In the genomic region with DNA sequence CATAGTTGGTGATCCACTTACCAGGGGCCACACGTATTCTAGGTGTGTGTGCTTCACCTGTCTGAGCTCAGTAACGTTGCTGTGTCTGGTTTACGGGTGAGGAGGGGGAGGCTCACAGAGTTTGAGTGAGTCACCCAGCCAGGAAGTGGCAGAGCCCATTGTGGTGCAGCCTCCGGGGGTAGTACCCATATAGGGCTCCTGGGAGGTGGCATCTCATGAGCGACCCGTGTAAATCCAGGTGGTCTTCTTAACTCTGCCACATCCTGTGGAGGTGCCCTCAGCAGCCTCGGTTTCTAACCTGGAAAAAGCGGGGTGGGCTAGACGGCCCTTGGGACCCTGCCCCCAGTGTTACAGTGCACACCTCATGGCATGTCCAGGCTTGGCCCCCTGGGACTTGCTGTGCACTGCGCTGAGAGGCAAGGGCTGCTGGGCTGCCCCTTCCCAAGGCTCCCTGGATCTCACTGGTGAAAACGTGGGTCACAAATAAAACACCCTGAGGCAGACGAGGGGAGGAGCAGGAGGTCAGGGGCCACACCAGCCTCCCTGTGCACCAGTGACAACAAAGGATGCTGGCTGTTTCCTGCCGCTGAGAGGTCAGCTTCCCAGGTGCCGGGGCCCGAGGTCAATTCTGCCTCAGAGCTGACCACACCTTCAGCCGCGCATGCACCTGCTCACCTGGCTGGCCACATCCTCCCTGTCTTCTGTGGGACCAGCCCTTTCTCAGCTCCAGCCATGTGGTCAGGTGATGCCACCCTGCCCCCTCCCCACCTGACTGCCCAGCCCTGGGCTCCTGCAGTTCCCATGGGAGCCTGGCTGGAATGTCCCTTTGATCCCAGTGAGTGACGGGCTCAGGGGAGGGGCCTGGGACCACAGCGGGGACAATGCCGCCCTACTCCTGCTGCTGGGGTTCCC, we compare ENCODE assay signal across 1 cellular context.
TF ChIP-seq lines count a peak whose summit lies in the region.

No MANE protein-coding gene starts in this region.

TF ChIP-seq in WTC11, 78 proteins besides CTCF, POLR2A, EP300 and RAD21 (continued from another document):
- TF ChIP-seq AR (CRISPR knock-in tag; IDR thresholded peaks at IDR 0.05) (no peak), MXD4 (CRISPR knock-in tag; IDR thresholded peaks at IDR 0.05; ENCODE audit: borderline replicate concordance) (no peak), SP1 (CRISPR knock-in tag; conservative IDR thresholded peaks at IDR 0.05) (no peak), ZBTB21 (CRISPR knock-in tag; IDR thresholded peaks at IDR 0.05; ENCODE audit: borderline replicate concordance) (no peak), ETV6 (CRISPR knock-in tag; IDR thresholded peaks at IDR 0.05) (no peak)
